ENCODE assay signal across 20 cellular contexts in genomic region chr10:113230018-113230610, GRCh38.
DNase-seq lines count a peak whose midpoint lies in the region; ATAC-seq and TF ChIP-seq lines count a peak whose summit lies in the region.
"Had no signal": no experiment of that assay in that cellular context is flagged by ENCODE, and none has a peak within 500 bp of the region (broad histone marks: within the 10 kb centered on the region; RNA-seq: fewer than 3 reads in every experiment).

No MANE protein-coding gene starts in this region.

- H3K9me3 Mint-ChIP-seq in nephron progenitor cell = no peaks in the 10 kb centered on the region
- H3K9me3 Mint-ChIP-seq: CD4-positive, alpha-beta T cell had no signal

- H4K8ac ChIP-seq in neuronal stem cell (ENCODE audit: low read depth, low read length) = no peak overlapping the region

- no peak overlapping the region for H2BK120ac ChIP-seq in neuronal stem cell (ENCODE audit: low read depth, low read length)

- H3K27ac Mint-ChIP-seq in nephron progenitor cell = peak overlapping the region; percentile 29
- H3K27ac Mint-ChIP-seq: CD4-positive, alpha-beta T cell had no signal

- no peaks in the 10 kb centered on the region for H3K79me1 ChIP-seq in neuronal stem cell (ENCODE audit: low read depth, low read length)

- no peaks in the 10 kb centered on the region for H3K36me3 Mint-ChIP-seq in nephron progenitor cell (ENCODE audit: low read depth)

- WGBS in neuronal stem cell (ENCODE audit: extremely low coverage in 2 of 2, insufficient read length in 2 of 2, insufficient replicate concordance in 1 of 2), 2 donors = no CpG with 5 or more reads among the region's 6 CpGs

- H2BK15ac ChIP-seq in neuronal stem cell (ENCODE audit: low read length) = no peak overlapping the region

- no peaks in the 10 kb centered on the region for H3K36me3 ChIP-seq in neuronal stem cell (replicated peaks in 1 of 2; ENCODE audit: control insufficient read depth in 2 of 2, insufficient read depth in 2 of 2, low read length in 2 of 2)
- H3K36me3 ChIP-seq: HAP-1 had no signal

- peaks cover 2% of the 10 kb centered on the region for H3K27me3 Mint-ChIP-seq in nephron progenitor cell (ENCODE audit: low read depth, poor library complexity)

- H3K27me3 ChIP-seq in neuronal stem cell (ENCODE audit: control insufficient read depth in 3 of 3, insufficient read depth in 3 of 3, low read depth in 1 of 3, low read length in 3 of 3) = no peaks in the 10 kb centered on the region

- H3K9ac ChIP-seq in neuronal stem cell (ENCODE audit: low read depth, low read length, poor library complexity) = no peak overlapping the region
- H3K9ac ChIP-seq: SK-N-SH had no signal

- no peak for TF ChIP-seq CTCF in AG10803 (conservative IDR thresholded peaks at IDR 0.05; ENCODE audit: low read length)
- TF ChIP-seq CTCF in nephron progenitor cell (IDR thresholded peaks at IDR 0.05) = no peak

- H3K4ac ChIP-seq in neuronal stem cell (ENCODE audit: low read length) = no peak overlapping the region

- no peak overlapping the region for H2AFZ ChIP-seq in neuronal stem cell (ENCODE audit: low read length)

- DNase-seq in AG10803 (ENCODE audit: low read depth) (peak; percentile 9), ELF-1 (ENCODE audit: low read depth, low spot score) (peak; percentile 74), ecto neural progenitor cell (ENCODE audit: low spot score) (peak; percentile 47), nephron progenitor cell (no peak), NCI-H524 (lab: John Stamatoyannopoulos, UW) (no peak), NCI-H1417 treated with DMSO at 0.1 percent for 48 hours (lab: John Stamatoyannopoulos, UW) (no peak), neuronal stem cell (ENCODE audit: low spot score) (no peak)
- DNase-seq: CD4-positive, alpha-beta T cell; DND-41; KG1; NCI-H1105; NCI-H2029 treated with DMSO at 0.1 percent for 48 hours; NCI-H345; NCI-H524 treated with DMSO at 0.1 percent for 48 hours; NCI-H82; SHP77; SK-N-SH had no signal

- H3K4me2 ChIP-seq in neuronal stem cell (ENCODE audit: insufficient read depth, low read length, poor library complexity, severe bottlenecking) = no peak overlapping the region
- H3K4me2 ChIP-seq: A549, SK-N-SH had no signal

- H3K9me3 ChIP-seq in neuronal stem cell (replicated peaks in 1 of 2; ENCODE audit: control insufficient read depth in 2 of 2, insufficient read depth in 1 of 2, low read depth in 1 of 2, low read length in 2 of 2) = no peaks in the 10 kb centered on the region
- H3K9me3 ChIP-seq: A549, HAP-1, SK-N-SH had no signal

- no peak overlapping the region for H3K18ac ChIP-seq in neuronal stem cell (ENCODE audit: low read length)

- H3K4me3 Mint-ChIP-seq in nephron progenitor cell = no peak overlapping the region
- H3K4me3 Mint-ChIP-seq: CD4-positive, alpha-beta T cell had no signal

- peaks cover 27% of the 10 kb centered on the region for H3K4me1 Mint-ChIP-seq in nephron progenitor cell

- H3K14ac ChIP-seq in neuronal stem cell (ENCODE audit: low read length) = no peak overlapping the region

- no peak overlapping the region for H3K4me3 ChIP-seq in AG10803 (ENCODE audit: low read length)
- no peak overlapping the region for H3K4me3 ChIP-seq in neuronal stem cell (ENCODE audit: low read length in 2 of 2)
- H3K4me3 ChIP-seq: A549, HAP-1 had no signal

- no peak overlapping the region for H4K91ac ChIP-seq in neuronal stem cell (ENCODE audit: low read depth, low read length, poor library complexity)

- H3K23ac ChIP-seq in neuronal stem cell (ENCODE audit: low read depth, low read length, poor library complexity) = no peak overlapping the region

- no peak overlapping the region for H3K27ac ChIP-seq in neuronal stem cell (replicated peaks; ENCODE audit: low read length)
- H3K27ac ChIP-seq: A549 had no signal

- no peak overlapping the region for H2BK12ac ChIP-seq in neuronal stem cell (ENCODE audit: low read length)

- ATAC-seq in HG02981 (IDR thresholded peaks at IDR 0.05; ENCODE audit: unreplicated experiment) = no peak
- ATAC-seq: A549 had no signal

- H2BK5ac ChIP-seq in neuronal stem cell (ENCODE audit: low read length) = no peak overlapping the region

- H3K4me1 ChIP-seq in neuronal stem cell (ENCODE audit: control insufficient read depth in 2 of 2, insufficient read depth in 1 of 2, low read depth in 1 of 2, low read length in 2 of 2) = peaks cover 2% of the 10 kb centered on the region in 2 donors
- H3K4me1 ChIP-seq: A549, HAP-1 had no signal

- H2AK5ac ChIP-seq in neuronal stem cell (ENCODE audit: low read depth, low read length) = no peak overlapping the region

Comparison
In these comparisons a context has a peak if more than half of its experiments do, and no peak if none do; other contexts are left out.
1. DNase-seq: peak in AG10803 (single experiment), ELF-1 (single experiment) and ecto neural progenitor cell (single experiment); none in nephron progenitor cell (single experiment), NCI-H524 (0 of 2), NCI-H1417 treated with DMSO at 0.1 percent for 48 hours (single experiment) and neuronal stem cell (single experiment).